ENCODE assay signal across 32 cellular contexts in the genomic region with DNA sequence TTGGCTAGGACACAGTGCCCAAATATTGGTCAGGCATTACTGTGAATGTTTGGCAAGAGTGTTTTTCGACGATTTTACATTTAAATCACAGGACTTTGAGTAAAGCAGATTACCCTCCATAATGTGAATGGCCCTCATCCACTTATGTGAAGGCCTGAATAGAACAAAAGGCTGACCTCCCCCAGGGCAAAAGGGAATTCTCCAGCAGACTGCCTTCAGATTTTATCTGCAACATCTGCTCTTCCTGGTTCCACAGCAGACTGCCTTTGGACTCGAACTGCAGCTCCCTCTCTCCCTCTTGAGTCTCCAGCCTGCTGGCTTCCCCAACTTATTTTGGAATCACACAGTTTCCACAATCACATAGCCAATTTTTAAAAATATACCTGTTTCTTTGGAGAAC. TPM values are rescaled to one million over a fixed set of nuclear protein-coding genes. Genes with fewer than 3 reads are reported as not detected.
"Had no signal": no experiment of that assay in that cellular context is flagged by ENCODE, and none has a peak within 500 bp of the region (broad histone marks: within the 10 kb centered on the region; RNA-seq: fewer than 3 reads in every experiment).

No MANE protein-coding gene starts in this region.

- DNase-seq: activated CD4-positive, alpha-beta memory T cell treated with anti-CD3 and anti-CD28 coated beads, Interleukin-2, amount 10 ng/mL, durations not matched to agents 7 days and 5 days; activated CD4-positive, alpha-beta T cell treated with anti-CD3 and anti-CD28 coated beads for 1 hour; activated CD4-positive, alpha-beta T cell treated with anti-CD3 and anti-CD28 coated beads for 4 hours; activated CD4-positive, alpha-beta T cell treated with anti-CD3 and anti-CD28 coated beads, Interleukin-2, amount 10 ng/mL, durations not matched to agents 7 days and 5 days; activated CD4-positive, alpha-beta T cell treated with anti-CD3 and anti-CD28 coated beads, Interleukin-2, amount 50 U/mL, for 4 hours; activated CD8-positive, alpha-beta memory T cell treated with anti-CD3 and anti-CD28 coated beads, Interleukin-2, amount 50 U/mL, for 48 hours; activated gamma-delta T cell; activated naive CD4-positive, alpha-beta T cell; activated naive CD4-positive, alpha-beta T cell treated with anti-CD3 and anti-CD28 coated beads, Interleukin-2, amount 10 ng/mL, durations not matched to agents 7 days and 5 days; activated naive CD8-positive, alpha-beta T cell treated with anti-CD3 and anti-CD28 coated beads, Interleukin-2, amount 10 ng/mL, durations not matched to agents 7 days and 5 days; activated T-cell treated with anti-CD3 and anti-CD28 coated beads for 4 hours; activated T-cell treated with anti-CD3 and anti-CD28 coated beads, Interleukin-2, amount 50 U/mL, for 24 hours; activated T-cell treated with anti-CD3 and anti-CD28 coated beads, Interleukin-2, amount 50 U/mL, for 72 hours; central memory CD4-positive, alpha-beta T cell; cerebellar nuclear complex; colonic mucosa; effector CD8-positive, alpha-beta T cell; esophagus squamous epithelium; T-helper 2 cell had no signal

- FAIRE-seq: endometrium, endothelial cell of umbilical vein, frontal cortex had no signal

- H3K4me3 ChIP-seq: ascending aorta, breast epithelium, cardiac muscle cell, colonic mucosa, esophagus squamous epithelium had no signal

- H3K27me3 ChIP-seq: ascending aorta, colonic mucosa had no signal

- H3K27ac ChIP-seq: ascending aorta, breast epithelium, cardiac muscle cell, colonic mucosa, epithelial cell of prostate, esophagus squamous epithelium had no signal

- H3K4me1 ChIP-seq: ascending aorta, breast epithelium, colonic mucosa, esophagus squamous epithelium had no signal

- H3K9me3 ChIP-seq: colonic mucosa had no signal

- H3K36me3 ChIP-seq: ascending aorta, breast epithelium, cardiac muscle cell, colonic mucosa, esophagus squamous epithelium had no signal

RNA-seq across cellular contexts. Expression of gene TMEM215, which starts 7.1 kb away (rescaled TPM):
- total RNA-seq: activated CD4-positive, alpha-beta memory T cell treated with anti-CD3 and anti-CD28 coated beads, Interleukin-2, amount 10 ng/mL, durations not matched to agents 7 days and 5 days; activated CD4-positive, alpha-beta T cell treated with anti-CD3 and anti-CD28 coated beads, Interleukin-2, amount 10 ng/mL, durations not matched to agents 7 days and 5 days; activated naive CD4-positive, alpha-beta T cell treated with anti-CD3 and anti-CD28 coated beads, Interleukin-2, amount 50 U/mL, for 72 hours; activated naive CD8-positive, alpha-beta T cell treated with anti-CD3 and anti-CD28 coated beads, Interleukin-2, amount 10 ng/mL, durations not matched to agents 7 days and 5 days; activated T-cell treated with anti-CD3 and anti-CD28 coated beads, Interleukin-2, amount 50 U/mL, for 72 hours; breast epithelium; cardiac muscle cell; colonic mucosa; dermis microvascular lymphatic vessel endothelial cell; endothelial cell of umbilical vein; esophagus squamous epithelium; fibroblast of lung; fibroblast of villous mesenchyme; T-helper 1 cell treated with Interleukin-12 subunit alpha and Interleukin-12 subunit beta and Interleukin-4 antibody, amounts not matched to agents 30 ng/mL and 1 ng/mL, for 36 hours had no signal
- polyA plus RNA-seq: cardiac muscle cell, endothelial cell of umbilical vein, esophagus, fibroblast of lung had no signal
